Comparison of ENCODE assay signal across 9 cellular contexts in the genomic region with DNA sequence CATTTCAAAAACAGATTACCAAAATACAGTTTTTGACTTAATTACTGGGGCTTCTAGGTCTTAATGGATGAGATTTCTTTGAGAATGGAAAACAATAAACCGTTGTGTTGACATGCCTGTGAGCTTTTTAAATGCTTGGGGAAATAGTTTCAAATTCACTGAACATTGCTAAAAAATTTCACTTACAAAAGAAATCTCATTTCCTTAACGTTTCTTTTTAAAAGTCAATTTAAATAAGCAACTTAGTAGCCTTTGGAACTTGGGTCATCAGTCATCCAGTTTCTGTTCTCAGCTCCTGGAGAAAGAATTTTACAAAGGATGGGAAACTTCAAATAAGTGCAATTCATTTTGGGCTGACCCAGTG.
A peak's percentile ranks its signal among the peaks of the same experiment; 100 is the strongest.
DNase-seq lines count a peak whose midpoint lies in the region; ATAC-seq, FAIRE-seq and TF ChIP-seq lines count a peak whose summit lies in the region.
"Had no signal": no experiment of that assay in that cellular context is flagged by ENCODE, and none has a peak within 500 bp of the region (broad histone marks: within the 10 kb centered on the region; RNA-seq: fewer than 3 reads in every experiment).

No MANE protein-coding gene starts in this region.

- no peaks in the 10 kb centered on the region for H3K9me3 Mint-ChIP-seq in central memory CD8-positive, alpha-beta T cell

- H3K36me3 Mint-ChIP-seq in central memory CD8-positive, alpha-beta T cell (ENCODE audit: insufficient read depth) = peaks cover 47% of the 10 kb centered on the region

- TF ChIP-seq CTCF in GM10248 (IDR thresholded peaks at IDR 0.05; ENCODE audit: control extremely low read depth, extremely low read depth, low read depth, missing control alignments) = no peak

- H3K27ac ChIP-seq in HUES6 (ENCODE audit: low read depth, low read length) (peak overlapping the region; percentile 100), muscle layer of duodenum (ENCODE audit: low read length) (peak overlapping the region; percentile 99)
- H3K27ac ChIP-seq: SJCRH30 had no signal

- H3K27ac Mint-ChIP-seq in central memory CD8-positive, alpha-beta T cell (ENCODE audit: low read depth) = peak overlapping the region; percentile 100

- DNase-seq in central memory CD8-positive, alpha-beta T cell (ENCODE audit: low spot score in 2 of 2) = no peak
- DNase-seq in stimulated activated CD4-positive, alpha-beta T cell treated with anti-CD3 and anti-CD28 coated beads, Interleukin-4, amount 100 ng/mL, for 1 hour = no peak
- DNase-seq in GM10248 (ENCODE audit: extremely low spot score) = no peak
- DNase-seq: SJCRH30 had no signal

- peak; percentile 96 for FAIRE-seq in A204.1 (lab: Jason Lieb, UNC)

- no peaks in the 10 kb centered on the region for H3K27me3 Mint-ChIP-seq in central memory CD8-positive, alpha-beta T cell

- H3K4me3 ChIP-seq in HUES6 (ENCODE audit: low read depth, low read length) (peak overlapping the region; percentile 87), muscle layer of duodenum (ENCODE audit: low read depth in 1 of 2, low read length in 2 of 2) (peak overlapping the region; percentile 94 to 96)
- H3K4me3 ChIP-seq: SJCRH30 had no signal

- peak overlapping the region; percentile 96 for H3K4me3 Mint-ChIP-seq in central memory CD8-positive, alpha-beta T cell

- POLR2A ChIA-PET in GM10248 (lab: Yijun Ruan, JAX) = interaction anchor here (0.5 kb wide), 1 partner anchor 50 kb away, joined by 4 read pairs; no protein-coding TSS in a partner anchor

- peaks cover 48% of the 10 kb centered on the region for H3K4me1 ChIP-seq in HUES6 (ENCODE audit: control insufficient read depth, insufficient read depth, low read length)
- peaks cover 36 to 58% of the 10 kb centered on the region in 2 donors for H3K4me1 ChIP-seq in muscle layer of duodenum (ENCODE audit: control insufficient read depth in 1 of 2, insufficient read depth in 2 of 2, low read length in 2 of 2)

- H3K9me3 ChIP-seq in HUES6 (ENCODE audit: control insufficient read depth, insufficient read depth, low read depth, low read length) (no peaks in the 10 kb centered on the region), muscle layer of duodenum (ENCODE audit: control insufficient read depth in 1 of 2, low read length in 2 of 2) (no peaks in the 10 kb centered on the region)
- H3K9me3 ChIP-seq: SJCRH30 had no signal

- peak overlapping the region; percentile 93 for H3K9ac ChIP-seq in HUES6 (ENCODE audit: low read length)

- CTCF ChIA-PET in GM10248 (lab: Yijun Ruan, JAX) = interaction anchor here (1.4 to 3.6 kb wide), 2 partner anchors 13 to 28 kb away, joined by 5 to 12 read pairs; no protein-coding TSS in a partner anchor

- H3K4me1 Mint-ChIP-seq in central memory CD8-positive, alpha-beta T cell = peaks cover 63% of the 10 kb centered on the region

- peaks cover 33% of the 10 kb centered on the region for H3K36me3 ChIP-seq in HUES6 (ENCODE audit: control insufficient read depth, insufficient read depth, low read length)
- peaks cover 0 to 27% of the 10 kb centered on the region in 2 donors for H3K36me3 ChIP-seq in muscle layer of duodenum (ENCODE audit: control insufficient read depth in 1 of 2, insufficient read depth in 2 of 2, low read length in 2 of 2)

- ATAC-seq in central memory CD8-positive, alpha-beta T cell (replicated peaks; ENCODE audit: extremely low read depth, poor library complexity, severe bottlenecking) = no peak
- ATAC-seq in GM18861 (IDR thresholded peaks at IDR 0.05; ENCODE audit: unreplicated experiment) = no peak
- no peak for ATAC-seq in HG02763 (IDR thresholded peaks at IDR 0.05; ENCODE audit: unreplicated experiment)

- H3K27me3 ChIP-seq in HUES6 (ENCODE audit: control insufficient read depth, insufficient read depth, low read length) (no peaks in the 10 kb centered on the region), muscle layer of duodenum (ENCODE audit: low read depth, low read length) (no peaks in the 10 kb centered on the region)
- H3K27me3 ChIP-seq: SJCRH30 had no signal
